Comparison of ENCODE assay signal across 29 cellular contexts in the genomic region with DNA sequence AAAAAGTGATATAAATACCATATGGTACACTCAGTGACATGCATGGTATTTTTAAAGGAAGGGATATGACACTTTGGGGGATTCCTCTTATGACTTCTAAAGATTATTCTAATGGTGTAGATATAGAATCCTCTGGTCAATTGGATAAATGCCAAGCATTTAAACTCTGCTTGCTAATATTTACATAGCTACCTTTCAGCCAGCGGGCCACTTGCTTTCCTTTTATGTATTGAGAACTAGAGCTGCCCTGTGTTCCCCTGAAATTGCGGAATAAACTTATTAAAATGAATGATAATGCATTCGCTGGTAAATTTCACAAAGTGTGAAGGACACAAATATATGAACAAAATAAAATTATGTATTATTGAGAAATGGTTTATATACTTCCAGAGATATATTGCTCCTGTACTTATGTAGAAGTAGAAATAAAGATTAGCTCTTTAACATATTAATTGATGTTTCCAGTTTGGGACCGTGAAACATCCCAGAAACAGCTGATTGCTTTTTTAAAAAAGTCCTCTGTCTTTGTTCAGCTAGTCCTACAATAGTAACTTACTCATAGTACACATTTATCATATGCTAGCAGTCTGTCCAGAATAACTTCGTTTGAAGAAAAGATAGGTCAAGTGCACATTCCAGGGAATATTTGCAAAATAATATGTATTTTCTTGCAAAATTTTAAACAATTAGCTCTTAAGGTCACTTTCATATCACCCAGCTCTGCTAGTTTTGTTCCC. TPM values are rescaled to one million over a fixed set of nuclear protein-coding genes. Genes with fewer than 3 reads are reported as not detected.
DNase-seq lines count a peak whose midpoint lies in the region; ATAC-seq and TF ChIP-seq lines count a peak whose summit lies in the region.
"Had no signal": no experiment of that assay in that cellular context is flagged by ENCODE, and none has a peak within 500 bp of the region (broad histone marks: within the 10 kb centered on the region; RNA-seq: fewer than 3 reads in every experiment).

No MANE protein-coding gene starts in this region.

- no peaks in the 10 kb centered on the region for H3K27me3 Mint-ChIP-seq in activated T-helper 2 cell treated with anti-CD3 and anti-CD28 coated beads, Interferon-gamma antibody, Interleukin-2, Interleukin-4, amounts not matched to agents 10 μg/mL and 5 μg/mL and 100 μg/mL, durations not matched to agents 14 hours and 24 hours and 36 hours (ENCODE audit: low read depth)
- H3K27me3 Mint-ChIP-seq: brain had no signal

- TF ChIP-seq CTCF in fibroblast of the aortic adventitia (IDR thresholded peaks at IDR 0.05; ENCODE audit: insufficient read depth, low read length) (no peak), omental fat pad (IDR thresholded peaks at IDR 0.05) (no peak)

- H3K4me3 Mint-ChIP-seq in activated T-helper 2 cell treated with anti-CD3 and anti-CD28 coated beads, Interferon-gamma antibody, Interleukin-2, Interleukin-4, amounts not matched to agents 10 μg/mL and 5 μg/mL and 100 μg/mL, durations not matched to agents 14 hours and 24 hours and 36 hours (ENCODE audit: low read depth), result no peak overlapping the region
- H3K4me3 Mint-ChIP-seq: activated CD8-positive, alpha-beta T cell treated with anti-CD3 and anti-CD28 coated beads, Interleukin-2, amount 10 ng/mL, durations not matched to agents 7 days and 5 days; activated naive CD8-positive, alpha-beta T cell treated with anti-CD3 and anti-CD28 coated beads, Interleukin-2, amount 50 U/mL, for 24 hours; B cell; brain; natural killer cell had no signal

- no peak overlapping the region for H3K4me3 ChIP-seq in fibroblast of the aortic adventitia (ENCODE audit: low read depth, low read length)
- H3K4me3 ChIP-seq: GM12878, left lung, ovary, testis had no signal

- no peaks in the 10 kb centered on the region for H3K9me3 Mint-ChIP-seq in activated T-helper 2 cell treated with anti-CD3 and anti-CD28 coated beads, Interferon-gamma antibody, Interleukin-2, Interleukin-4, amounts not matched to agents 10 μg/mL and 5 μg/mL and 100 μg/mL, durations not matched to agents 14 hours and 24 hours and 36 hours
- H3K9me3 Mint-ChIP-seq: activated naive CD8-positive, alpha-beta T cell treated with anti-CD3 and anti-CD28 coated beads, Interleukin-2, amount 50 U/mL, for 24 hours had no signal

- intact Hi-C loops in activated T-helper 2 cell treated with anti-CD3 and anti-CD28 coated beads, Interferon-gamma antibody, Interleukin-2, Interleukin-4, amounts not matched to agents 10 μg/mL and 5 μg/mL and 100 μg/mL, durations not matched to agents 14 hours and 24 hours and 36 hours (cut with micrococcal nuclease), result no loop called here

- no peak for ATAC-seq in omental fat pad (ENCODE audit: low FRiP score)
- ATAC-seq in esophagus mucosa, result no peak
- ATAC-seq: activated CD8-positive, alpha-beta T cell treated with anti-CD3 and anti-CD28 coated beads, Interleukin-2, amount 10 ng/mL, durations not matched to agents 7 days and 5 days; activated naive CD8-positive, alpha-beta T cell treated with anti-CD3 and anti-CD28 coated beads, Interleukin-2, amount 50 U/mL, for 24 hours; foreskin keratinocyte; GM12878; left lung; natural killer cell; right cardiac atrium had no signal

- H3K4me1 Mint-ChIP-seq in activated T-helper 2 cell treated with anti-CD3 and anti-CD28 coated beads, Interferon-gamma antibody, Interleukin-2, Interleukin-4, amounts not matched to agents 10 μg/mL and 5 μg/mL and 100 μg/mL, durations not matched to agents 14 hours and 24 hours and 36 hours (ENCODE audit: low read depth), result no peaks in the 10 kb centered on the region
- H3K4me1 Mint-ChIP-seq: activated naive CD8-positive, alpha-beta T cell treated with anti-CD3 and anti-CD28 coated beads, Interleukin-2, amount 50 U/mL, for 24 hours; B cell; natural killer cell had no signal

- no peaks in the 10 kb centered on the region for H3K36me3 Mint-ChIP-seq in activated T-helper 2 cell treated with anti-CD3 and anti-CD28 coated beads, Interferon-gamma antibody, Interleukin-2, Interleukin-4, amounts not matched to agents 10 μg/mL and 5 μg/mL and 100 μg/mL, durations not matched to agents 14 hours and 24 hours and 36 hours (ENCODE audit: low read depth)
- H3K36me3 Mint-ChIP-seq: brain, natural killer cell had no signal

- no peak overlapping the region for H3K27ac Mint-ChIP-seq in activated T-helper 2 cell treated with anti-CD3 and anti-CD28 coated beads, Interferon-gamma antibody, Interleukin-2, Interleukin-4, amounts not matched to agents 10 μg/mL and 5 μg/mL and 100 μg/mL, durations not matched to agents 14 hours and 24 hours and 36 hours
- H3K27ac Mint-ChIP-seq: activated CD8-positive, alpha-beta T cell treated with anti-CD3 and anti-CD28 coated beads, Interleukin-2, amount 10 ng/mL, durations not matched to agents 7 days and 5 days; activated naive CD8-positive, alpha-beta T cell treated with anti-CD3 and anti-CD28 coated beads, Interleukin-2, amount 50 U/mL, for 24 hours; B cell; brain; natural killer cell had no signal

- DNase-seq in DMS153 treated with DMSO at 0.1 percent for 48 hours (lab: John Stamatoyannopoulos, UW; ENCODE audit: unreplicated experiment), result peak; percentile 76
- DNase-seq in NCI-H1417 treated with DMSO at 0.1 percent for 48 hours (lab: John Stamatoyannopoulos, UW), result peak; percentile 25
- peak; percentile 85 for DNase-seq in NCI-H748 (lab: John Stamatoyannopoulos, UW; ENCODE audit: unreplicated experiment)
- peak; percentile 13 for DNase-seq in fibroblast of the aortic adventitia (ENCODE audit: low read depth)
- no peak for DNase-seq in activated CD4-positive, alpha-beta T cell treated with anti-CD3 and anti-CD28 coated beads, Interleukin-2, amount 50 U/mL, for 4 hours
- DNase-seq in activated T-helper 2 cell treated with anti-CD3 and anti-CD28 coated beads, Interferon-gamma antibody, Interleukin-2, Interleukin-4, amounts not matched to agents 10 μg/mL and 5 μg/mL and 100 μg/mL, durations not matched to agents 14 hours and 24 hours and 36 hours (ENCODE audit: low spot score), result no peak
- DNase-seq in omental fat pad (ENCODE audit: low spot score), result no peak
- DNase-seq: activated CD4-positive, CD25-positive, alpha-beta regulatory T cell; activated CD8-positive, alpha-beta T cell treated with anti-CD3 and anti-CD28 coated beads, Interleukin-2, amount 10 ng/mL, durations not matched to agents 7 days and 5 days; activated gamma-delta T cell treated with Interleukin-2 at 50 U/mL for 16 hours; activated naive CD8-positive, alpha-beta T cell treated with anti-CD3 and anti-CD28 coated beads, Interleukin-2, amount 50 U/mL, for 24 hours; effector CD4-positive, alpha-beta T cell; foreskin keratinocyte; HCEC 1CT; left lung; natural killer cell; NCI-H2171 treated with DMSO at 0.1 percent for 48 hours; NK-92 treated with Interleukin-12 subunit alpha and Interleukin-12 subunit beta, amount 100 ng/mL, for 24 hours; ovary; right cardiac atrium; stimulated activated naive CD4-positive, alpha-beta T cell treated with Interleukin-2 at 50 U/mL for 16 hours; testis had no signal

RNA-seq across cellular contexts. Expression of a gene that starts 40.1 kb away (rescaled TPM):
- total RNA-seq in fibroblast of the aortic adventitia (ENCODE audit: low replicate concordance), result not detected in 2 replicates
- total RNA-seq in activated T-helper 2 cell treated with anti-CD3 and anti-CD28 coated beads, Interferon-gamma antibody, Interleukin-2, Interleukin-4, amounts not matched to agents 10 μg/mL and 5 μg/mL and 100 μg/mL, durations not matched to agents 14 hours and 24 hours and 36 hours, result not detected in 2 replicates
- total RNA-seq in omental fat pad, result not detected
- 4.4 TPM for total RNA-seq in esophagus mucosa
- total RNA-seq: A673; activated CD8-positive, alpha-beta T cell treated with anti-CD3 and anti-CD28 coated beads, Interleukin-2, amount 10 ng/mL, durations not matched to agents 7 days and 5 days; B cell; epithelial cell of proximal tubule; GM12878; left lung; mesenteric fat pad; natural killer cell; ovary; right cardiac atrium had no signal

Comparison
In these comparisons a context has a peak if more than half of its experiments do, and no peak if none do; other contexts are left out.
1. DNase-seq: peak in DMS153 treated with DMSO at 0.1 percent for 48 hours (single experiment), NCI-H1417 treated with DMSO at 0.1 percent for 48 hours (single experiment), NCI-H748 (single experiment) and fibroblast of the aortic adventitia (single experiment); none in activated CD4-positive, alpha-beta T cell treated with anti-CD3 and anti-CD28 coated beads, Interleukin-2, amount 50 U/mL, for 4 hours (0 of 2), activated T-helper 2 cell treated with anti-CD3 and anti-CD28 coated beads, Interferon-gamma antibody, Interleukin-2, Interleukin-4, amounts not matched to agents 10 μg/mL and 5 μg/mL and 100 μg/mL, durations not matched to agents 14 hours and 24 hours and 36 hours (single experiment) and omental fat pad (single experiment).